Comparison of ENCODE assay signal across 22 cellular contexts in genomic region chr2:204203704-204204103, GRCh38.
DNase-seq lines count a peak whose midpoint lies in the region; ATAC-seq, FAIRE-seq and TF ChIP-seq lines count a peak whose summit lies in the region.
"Had no signal": no experiment of that assay in that cellular context is flagged by ENCODE, and none has a peak within 500 bp of the region (broad histone marks: within the 10 kb centered on the region; RNA-seq: fewer than 3 reads in every experiment).

No MANE protein-coding gene starts in this region.

- H3K4me2 ChIP-seq in trophoblast cell (ENCODE audit: low read length), result no peak overlapping the region
- H3K4me2 ChIP-seq in osteoblast (ENCODE audit: insufficient read depth, low read length), result no peak overlapping the region
- H3K4me2 ChIP-seq: BLaER1 treated with 17β-estradiol and CSF1 and Interleukin-3, amounts not matched to agents 10 nM and 100 nM had no signal

- H4K8ac ChIP-seq in trophoblast cell (ENCODE audit: low read depth, low read length), result no peak overlapping the region

- no peak for TF ChIP-seq POLR2A in GM12892 (IDR thresholded peaks at IDR 0.05; ENCODE audit: low read depth, low read length)

- no peaks in the 10 kb centered on the region for H4K20me1 ChIP-seq in osteoblast (ENCODE audit: insufficient read depth, low read length)
- H4K20me1 ChIP-seq: BLaER1 treated with 17β-estradiol and CSF1 and Interleukin-3, amounts not matched to agents 10 nM and 100 nM had no signal

- H3K4me1 ChIP-seq in trophoblast cell (ENCODE audit: control insufficient read depth in 1 of 2, insufficient read depth in 2 of 2, low read length in 2 of 2), result peaks cover 0 to 1% of the 10 kb centered on the region in 2 experiments
- no peaks in the 10 kb centered on the region for H3K4me1 ChIP-seq in osteoblast (ENCODE audit: insufficient read depth, low read length)
- H3K4me1 ChIP-seq: BLaER1 treated with 17β-estradiol and CSF1 and Interleukin-3, amounts not matched to agents 10 nM and 100 nM; Peyer's patch; SJSA1 had no signal

- no peak overlapping the region for H2BK120ac ChIP-seq in trophoblast cell (ENCODE audit: insufficient read depth, low read length, poor library complexity)

- H3K14ac ChIP-seq in trophoblast cell (ENCODE audit: low read length), result no peak overlapping the region

- peak; percentile 16 for DNase-seq in NCI-H748 (lab: John Stamatoyannopoulos, UW; ENCODE audit: unreplicated experiment)
- DNase-seq in NCI-H748 treated with DMSO at 0.1 percent for 48 hours (lab: John Stamatoyannopoulos, UW), result no peak
- DNase-seq in epithelial cell of prostate (ENCODE audit: low read depth, low spot score), result peak; percentile 6
- no peak for DNase-seq in trophoblast cell
- DNase-seq in osteoblast (ENCODE audit: insufficient read length, low spot score, missing footprints), result no peak
- no peak for DNase-seq in GM12892 (ENCODE audit: insufficient read length)
- no peak for DNase-seq in dorsolateral prefrontal cortex
- DNase-seq: 8988T; CD8-positive, alpha-beta T cell; DMS153; GF-D8; Kasumi-1; NCI-H1694; NCI-H2081; NCI-H2171; NCI-H345; NCI-H524; Peyer's patch had no signal

- no peak overlapping the region for H2AFZ ChIP-seq in trophoblast cell (ENCODE audit: insufficient read depth, low read length, poor library complexity)
- H2AFZ ChIP-seq in osteoblast (ENCODE audit: low read length), result no peak overlapping the region

- H3K9me3 ChIP-seq in trophoblast cell (ENCODE audit: insufficient read depth, low read depth, low read length) (no peaks in the 10 kb centered on the region), osteoblast (ENCODE audit: low read depth, low read length) (no peaks in the 10 kb centered on the region)
- H3K9me3 ChIP-seq: BLaER1 treated with 17β-estradiol and CSF1 and Interleukin-3, amounts not matched to agents 10 nM and 100 nM; Peyer's patch; SJSA1 had no signal

- H3K27me3 ChIP-seq in trophoblast cell (ENCODE audit: insufficient read depth, low read length), result no peaks in the 10 kb centered on the region
- H3K27me3 ChIP-seq in osteoblast (ENCODE audit: insufficient read depth, low read length), result peaks cover 3% of the 10 kb centered on the region
- H3K27me3 ChIP-seq in dorsolateral prefrontal cortex, result peaks cover 0 to 7% (median 0%) of the 10 kb centered on the region in 45 donors
- H3K27me3 ChIP-seq: BLaER1 treated with 17β-estradiol and CSF1 and Interleukin-3, amounts not matched to agents 10 nM and 100 nM; Peyer's patch; SJSA1 had no signal

- H3K9ac ChIP-seq in trophoblast cell (ENCODE audit: low read length), result no peak overlapping the region
- H3K9ac ChIP-seq: BLaER1 treated with 17β-estradiol and CSF1 and Interleukin-3, amounts not matched to agents 10 nM and 100 nM had no signal

- H4K12ac ChIP-seq in trophoblast cell (ENCODE audit: low read depth, low read length), result no peak overlapping the region

- H3K23ac ChIP-seq in trophoblast cell (ENCODE audit: low read length), result no peak overlapping the region

- WGBS in trophoblast cell (ENCODE audit: extremely low coverage, insufficient coverage, insufficient read length), result no CpG with 5 or more reads among the region's 4 CpGs

- no peak overlapping the region for H2BK5ac ChIP-seq in trophoblast cell (ENCODE audit: low read depth, low read length, poor library complexity)

- H3K27ac ChIP-seq in epithelial cell of prostate (no peak overlapping the region), trophoblast cell (ENCODE audit: low read depth, low read length) (no peak overlapping the region), osteoblast (ENCODE audit: low read depth, low read length) (no peak overlapping the region), dorsolateral prefrontal cortex (no peak overlapping the region)
- H3K27ac ChIP-seq: BLaER1 treated with 17β-estradiol and CSF1 and Interleukin-3, amounts not matched to agents 10 nM and 100 nM; Peyer's patch; SJSA1 had no signal

- H4K91ac ChIP-seq in trophoblast cell (ENCODE audit: low read depth, low read length), result no peak overlapping the region

- H2BK12ac ChIP-seq in trophoblast cell (ENCODE audit: low read length), result no peak overlapping the region

- no peak overlapping the region for H3K4ac ChIP-seq in trophoblast cell (ENCODE audit: low read depth, low read length)

- no peak for FAIRE-seq in GM12892 (lab: Jason Lieb, UNC)
- FAIRE-seq: GM19239 had no signal

- H3K4me3 ChIP-seq in trophoblast cell (ENCODE audit: low read depth, low read length) (no peak overlapping the region), osteoblast (ENCODE audit: insufficient read depth, low read length) (no peak overlapping the region), dorsolateral prefrontal cortex (no peak overlapping the region)
- H3K4me3 ChIP-seq: BLaER1 treated with 17β-estradiol and CSF1 and Interleukin-3, amounts not matched to agents 10 nM and 100 nM; Peyer's patch; SJSA1 had no signal

- no peak for ATAC-seq in SK-N-SH treated with all-trans-retinoic acid at 6 μM for 48 hours
- ATAC-seq: CD8-positive, alpha-beta T cell had no signal

- TF ChIP-seq CTCF in osteoblast (IDR thresholded peaks at IDR 0.05; ENCODE audit: extremely low read depth, low read depth, low read length) (no peak), dorsolateral prefrontal cortex (IDR thresholded peaks at IDR 0.05 in 54 of 56, conservative IDR thresholded peaks at IDR 0.05 in 2 of 56; ENCODE audit: low read depth in 1 of 56, partially characterized antibody in 56 of 56) (no peak)

- no peak overlapping the region for H3K18ac ChIP-seq in trophoblast cell (ENCODE audit: low read length)

- peak overlapping the region; percentile 35 for H2AK5ac ChIP-seq in trophoblast cell (ENCODE audit: low read length)

- intact Hi-C loops in dorsolateral prefrontal cortex (cut with DNase I), result no loop called here

- H3K79me2 ChIP-seq in trophoblast cell (ENCODE audit: control insufficient read depth, insufficient read depth, low read length, poor library complexity) (no peaks in the 10 kb centered on the region), osteoblast (ENCODE audit: insufficient read depth, low read length) (no peaks in the 10 kb centered on the region)

- no peaks in the 10 kb centered on the region for H3K36me3 ChIP-seq in trophoblast cell (ENCODE audit: control insufficient read depth in 1 of 2, insufficient read depth in 2 of 2, low read length in 2 of 2)
- H3K36me3 ChIP-seq in osteoblast (ENCODE audit: insufficient read depth, low read length), result no peaks in the 10 kb centered on the region
- H3K36me3 ChIP-seq: BLaER1 treated with 17β-estradiol and CSF1 and Interleukin-3, amounts not matched to agents 10 nM and 100 nM; Peyer's patch; SJSA1 had no signal

- no peaks in the 10 kb centered on the region for H3K79me1 ChIP-seq in trophoblast cell (ENCODE audit: low read length)

TF ChIP-seq in SK-N-SH treated with all-trans-retinoic acid at 6 μM for 48 hours, 23 proteins besides CTCF, POLR2A, EP300 and RAD21:
- no peak for TF ChIP-seq BACH2 (CRISPR knock-in tag; IDR thresholded peaks at IDR 0.05; ENCODE audit: borderline replicate concordance)

Comparison
In these comparisons a context has a peak if more than half of its experiments do, and no peak if none do; other contexts are left out.
1. DNase-seq: peak in NCI-H748 (single experiment) and epithelial cell of prostate (single experiment); none in NCI-H748 treated with DMSO at 0.1 percent for 48 hours (single experiment), trophoblast cell (0 of 2), osteoblast (single experiment), GM12892 (single experiment) and dorsolateral prefrontal cortex (0 of 10).